ENCODE assay signal across 8 cellular contexts in the genomic region with DNA sequence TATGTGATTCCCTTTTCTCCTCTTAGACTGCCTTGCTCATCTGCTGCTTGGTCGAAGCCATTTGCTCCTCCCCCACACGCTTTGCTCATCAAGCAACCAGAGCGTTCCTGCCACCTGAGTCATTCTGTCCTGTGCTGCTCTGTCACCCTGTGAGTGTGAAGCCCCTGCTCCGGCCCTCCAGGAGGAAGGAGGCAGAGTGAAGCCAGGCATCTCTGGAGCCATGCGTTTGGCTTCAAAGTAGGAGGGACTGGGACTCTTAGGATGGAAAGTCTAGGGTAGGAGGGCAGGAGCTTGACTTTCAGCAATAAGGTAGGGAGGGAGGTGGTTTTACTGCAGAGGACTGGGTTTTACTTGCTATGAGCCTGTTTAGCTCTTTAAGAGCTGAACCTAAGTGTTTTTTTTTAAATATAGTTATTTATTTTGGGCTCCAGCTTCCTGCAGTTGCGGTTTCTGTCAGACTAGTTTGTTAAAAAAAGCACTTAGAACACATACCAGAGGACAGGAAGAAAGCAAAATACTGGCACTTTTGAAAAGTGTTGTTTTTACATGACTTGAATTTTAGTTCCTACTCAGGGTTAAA.
DNase-seq lines count a peak whose midpoint lies in the region; ATAC-seq, FAIRE-seq and TF ChIP-seq lines count a peak whose summit lies in the region.

No MANE protein-coding gene starts in this region.

- WGBS in prostate gland: 11% methylated on average over 6 of the region's 6 CpGs

- H3K27ac ChIP-seq in fibroblast of lung (ENCODE audit: insufficient read depth, low read length) (peak overlapping the region; percentile 86), prostate gland (peak overlapping the region; percentile 54 to 66)

- no peak for TF ChIP-seq POLR2A in prostate gland (IDR thresholded peaks at IDR 0.05)

- no peaks in the 10 kb centered on the region for H4K20me1 ChIP-seq in fibroblast of lung (ENCODE audit: control insufficient read depth, extremely low read depth, insufficient read depth, low read length)

- intact Hi-C loops in prostate gland (cut with DNase I): no loop called here

- FAIRE-seq in urothelium cell line (lab: Jason Lieb, UNC): peak; percentile 44

- DNase-seq in NOMO-1 (lab: John Stamatoyannopoulos, UW; ENCODE audit: unreplicated experiment in 2 of 2) (peak; percentile 73 to 90), activated T-cell treated with anti-CD3 and anti-CD28 coated beads for 1 hour (ENCODE audit: low read depth) (peak; percentile 52), fibroblast of lung (ENCODE audit: low read depth in 2 of 2) (peak; percentile 87 to 95), prostate gland (ENCODE audit: low spot score) (peak; percentile 74), urothelium cell line (ENCODE audit: low spot score) (peak; percentile 95), GF-D8 (lab: John Stamatoyannopoulos, UW) (no peak)

- H3K9ac ChIP-seq in fibroblast of lung (ENCODE audit: insufficient read depth, low read length): no peak overlapping the region

- ATAC-seq in GM18508 (IDR thresholded peaks at IDR 0.05; ENCODE audit: insufficient read depth, unreplicated experiment): peak; percentile 86
- ATAC-seq in HG02763 (IDR thresholded peaks at IDR 0.05; ENCODE audit: unreplicated experiment): peak; percentile 90

- H3K36me3 ChIP-seq in fibroblast of lung (ENCODE audit: control insufficient read depth, insufficient read depth, low read length): no peaks in the 10 kb centered on the region
- H3K36me3 ChIP-seq in prostate gland: no peaks in the 10 kb centered on the region

- TF ChIP-seq CTCF in fibroblast of lung (conservative IDR thresholded peaks at IDR 0.05 in 1 of 2, IDR thresholded peaks at IDR 0.05 in 1 of 2; ENCODE audit: low read depth in 1 of 2, low read length in 2 of 2) (no peak), prostate gland (IDR thresholded peaks at IDR 0.05) (no peak)

- H3K4me1 ChIP-seq in fibroblast of lung (ENCODE audit: control insufficient read depth, extremely low read depth, insufficient read depth, low read length) (peaks cover 14% of the 10 kb centered on the region), prostate gland (replicated peaks) (peaks cover 4% of the 10 kb centered on the region)

- H2AFZ ChIP-seq in fibroblast of lung (ENCODE audit: low read length): peak overlapping the region; percentile 68

- H3K9me3 ChIP-seq in fibroblast of lung (ENCODE audit: control insufficient read depth, insufficient read depth, low read depth, low read length) (no peaks in the 10 kb centered on the region), prostate gland (no peaks in the 10 kb centered on the region)

- H3K4me3 ChIP-seq in fibroblast of lung (replicated peaks in 1 of 4; ENCODE audit: control extremely low read depth in 1 of 4, insufficient read depth in 1 of 4, low read depth in 3 of 4, low read length in 4 of 4): no peak overlapping the region
- H3K4me3 ChIP-seq in prostate gland: no peak overlapping the region

- H3K4me2 ChIP-seq in fibroblast of lung (ENCODE audit: extremely low read depth, insufficient read depth, low read length): peak overlapping the region; percentile 32

- no peaks in the 10 kb centered on the region for H3K79me2 ChIP-seq in fibroblast of lung (ENCODE audit: control insufficient read depth, insufficient read depth, low read length)

- H3K27me3 ChIP-seq in fibroblast of lung (ENCODE audit: control insufficient read depth, insufficient read depth, low read length) (no peaks in the 10 kb centered on the region), prostate gland (replicated peaks; ENCODE audit: insufficient read depth) (peaks cover 3% of the 10 kb centered on the region)
